ENCODE assay signal across 16 cellular contexts in genomic region chr6:5979650-5980427, GRCh38. TPM values are rescaled to one million over a fixed set of nuclear protein-coding genes. Genes with fewer than 3 reads are reported as not detected.
DNase-seq lines count a peak whose midpoint lies in the region; ATAC-seq and TF ChIP-seq lines count a peak whose summit lies in the region.
"Had no signal": no experiment of that assay in that cellular context is flagged by ENCODE, and none has a peak within 500 bp of the region (broad histone marks: within the 10 kb centered on the region; RNA-seq: fewer than 3 reads in every experiment).

No MANE protein-coding gene starts in this region.

- H3K27ac Mint-ChIP-seq in Caco-2 (ENCODE audit: unreplicated experiment): no peak overlapping the region
- H3K27ac Mint-ChIP-seq: activated naive CD8-positive, alpha-beta T cell treated with anti-CD3 and anti-CD28 coated beads, Interleukin-2, amount 50 U/mL, for 24 hours; WTC11 had no signal

- BruUV-seq in Caco-2 (replicated peaks; lab: Mats Ljungman, UMichigan) (no TSS peak), A673 (replicated peaks; lab: Mats Ljungman, UMichigan) (no TSS peak)

- H3K9me3 ChIP-seq in right atrium auricular region: no peaks in the 10 kb centered on the region
- H3K9me3 ChIP-seq in upper lobe of right lung: no peaks in the 10 kb centered on the region
- no peaks in the 10 kb centered on the region for H3K9me3 ChIP-seq in Caco-2
- no peaks in the 10 kb centered on the region for H3K9me3 ChIP-seq in A673 (ENCODE audit: low read depth, low read length, poor library complexity, severe bottlenecking)
- H3K9me3 ChIP-seq: thoracic aorta had no signal

- H3K36me3 Mint-ChIP-seq in Caco-2 (ENCODE audit: insufficient read depth, unreplicated experiment): no peaks in the 10 kb centered on the region
- H3K36me3 Mint-ChIP-seq: WTC11 had no signal

- no peaks in the 10 kb centered on the region for H3K4me1 Mint-ChIP-seq in Caco-2 (ENCODE audit: low read depth, unreplicated experiment)

- no peak overlapping the region for H3K4me3 ChIP-seq in right atrium auricular region
- no peak overlapping the region for H3K4me3 ChIP-seq in upper lobe of right lung
- no peak overlapping the region for H3K4me3 ChIP-seq in Caco-2 (ENCODE audit: low read depth, low read length)
- no peak overlapping the region for H3K4me3 ChIP-seq in A673 (ENCODE audit: low read depth, low read length, poor library complexity, severe bottlenecking)
- H3K4me3 ChIP-seq: thoracic aorta had no signal

- peaks cover 13% of the 10 kb centered on the region for H3K27me3 Mint-ChIP-seq in Caco-2 (ENCODE audit: insufficient read depth, unreplicated experiment)

- POLR2A ChIA-PET in Caco-2 (lab: Charles Lee) (no interaction called here), A673 (lab: Charles Lee; ENCODE audit: low non-redundant PET) (interaction anchor here (0.6 kb wide), 1 partner anchor 59 kb away, joined by 3 read pairs; no protein-coding TSS in a partner anchor)

- TF ChIP-seq CTCF in right atrium auricular region (IDR thresholded peaks at IDR 0.05) (no peak), foreskin keratinocyte (conservative IDR thresholded peaks at IDR 0.05) (no peak), upper lobe of right lung (IDR thresholded peaks at IDR 0.05) (no peak), Caco-2 (IDR thresholded peaks at IDR 0.05; ENCODE audit: insufficient read depth in 1 of 2, low read depth in 1 of 2, low read length in 1 of 2, severe bottlenecking in 1 of 2, unreplicated experiment in 1 of 2) (no peak), A673 (conservative IDR thresholded peaks at IDR 0.05; ENCODE audit: low read depth, low read length) (no peak)

- intact Hi-C loops in Right ventricle myocardium superior (cut with DNase I) (no loop called here), upper lobe of right lung (cut with DNase I) (no loop called here), Caco-2 (cut with micrococcal nuclease; ENCODE audit: unreplicated experiment) (no loop called here), A673 (cut with micrococcal nuclease; ENCODE audit: unreplicated experiment) (no loop called here)

- H3K36me3 ChIP-seq in right atrium auricular region (no peaks in the 10 kb centered on the region), upper lobe of right lung (no peaks in the 10 kb centered on the region), Caco-2 (ENCODE audit: control insufficient read depth, insufficient read depth, low read length) (no peaks in the 10 kb centered on the region), A673 (ENCODE audit: insufficient read depth, low read length, poor library complexity, severe bottlenecking) (no peaks in the 10 kb centered on the region)
- H3K36me3 ChIP-seq: thoracic aorta had no signal

- H3K4me1 ChIP-seq in right atrium auricular region: no peaks in the 10 kb centered on the region
- no peaks in the 10 kb centered on the region for H3K4me1 ChIP-seq in foreskin keratinocyte
- no peaks in the 10 kb centered on the region for H3K4me1 ChIP-seq in upper lobe of right lung
- no peaks in the 10 kb centered on the region for H3K4me1 ChIP-seq in Caco-2
- peaks cover 11% of the 10 kb centered on the region for H3K4me1 ChIP-seq in A673 (ENCODE audit: insufficient read depth, low read length, poor library complexity, severe bottlenecking)
- H3K4me1 ChIP-seq: parathyroid adenoma had no signal

- no peaks in the 10 kb centered on the region for H3K27me3 ChIP-seq in right atrium auricular region
- peaks cover under 1% of the 10 kb centered on the region for H3K27me3 ChIP-seq in foreskin keratinocyte
- no peaks in the 10 kb centered on the region for H3K27me3 ChIP-seq in upper lobe of right lung
- H3K27me3 ChIP-seq in Caco-2 (replicated peaks; ENCODE audit: control insufficient read depth, insufficient read depth, low read length): no peaks in the 10 kb centered on the region; the same call in 1 of the 2 replicates
- H3K27me3 ChIP-seq in A673 (replicated peaks; ENCODE audit: insufficient read depth, low read depth, low read length, poor library complexity): no peaks in the 10 kb centered on the region

- peak; percentile 49 for ATAC-seq in Right ventricle myocardium superior (ENCODE audit: poor library complexity)
- ATAC-seq in foreskin keratinocyte: peak; percentile 79
- peak; percentile 79 for ATAC-seq in upper lobe of right lung
- no peak for ATAC-seq in HG03139 (IDR thresholded peaks at IDR 0.05; ENCODE audit: unreplicated experiment)
- ATAC-seq: activated naive CD8-positive, alpha-beta T cell treated with anti-CD3 and anti-CD28 coated beads, Interleukin-2, amount 50 U/mL, for 24 hours; WTC11 had no signal

- no peaks in the 10 kb centered on the region for H3K9me3 Mint-ChIP-seq in Caco-2 (ENCODE audit: unreplicated experiment)
- H3K9me3 Mint-ChIP-seq: activated naive CD8-positive, alpha-beta T cell treated with anti-CD3 and anti-CD28 coated beads, Interleukin-2, amount 50 U/mL, for 24 hours had no signal

- CTCF ChIA-PET in Caco-2 (lab: Charles Lee): no interaction called here
- CTCF ChIA-PET in A673 (lab: Charles Lee): no interaction called here

- DNase-seq in Right ventricle myocardium superior (no peak), right atrium auricular region (ENCODE audit: low spot score) (no peak), OCI-M1 (lab: John Stamatoyannopoulos, UW) (peak; percentile 50), foreskin keratinocyte (peak in 1 of 2 donors; percentile 36), upper lobe of right lung (no peak), Caco-2 (no peak), A673 (ENCODE audit: low spot score) (no peak)
- DNase-seq: activated CD8-positive, alpha-beta memory T cell treated with anti-CD3 and anti-CD28 coated beads, Interleukin-2, amount 50 U/mL, for 4 hours; activated naive CD8-positive, alpha-beta T cell treated with anti-CD3 and anti-CD28 coated beads, Interleukin-2, amount 50 U/mL, for 24 hours; DMS53; erythroblast; NCI-H1092 treated with DMSO at 0.1 percent for 48 hours had no signal

- H3K4me3 Mint-ChIP-seq in Caco-2 (ENCODE audit: unreplicated experiment): no peak overlapping the region
- H3K4me3 Mint-ChIP-seq: activated naive CD8-positive, alpha-beta T cell treated with anti-CD3 and anti-CD28 coated beads, Interleukin-2, amount 50 U/mL, for 24 hours; WTC11 had no signal

- H3K27ac ChIP-seq in right atrium auricular region: no peak overlapping the region
- H3K27ac ChIP-seq in foreskin keratinocyte: no peak overlapping the region
- H3K27ac ChIP-seq in upper lobe of right lung: no peak overlapping the region
- no peak overlapping the region for H3K27ac ChIP-seq in A673 (ENCODE audit: low read depth, low read length, poor library complexity, severe bottlenecking)
- H3K27ac ChIP-seq: parathyroid adenoma, thoracic aorta had no signal

RNA-seq across cellular contexts. Expression of gene NRN1, which starts 26.9 kb away (rescaled TPM):
- total RNA-seq in Right ventricle myocardium superior: 12.6 TPM
- total RNA-seq in right atrium auricular region: 1 to 10 TPM; 6.6 to 7.5 TPM
- total RNA-seq in foreskin keratinocyte: not detected in 2 replicates
- polyA plus RNA-seq in foreskin keratinocyte: not detected in 2 replicates
- 24.4 TPM for total RNA-seq in upper lobe of right lung
- not detected in 2 replicates for total RNA-seq in Caco-2 (2022)
- total RNA-seq in A673 (2021): 37.0 and 46.1 TPM in 2 replicates
